25 cellular contexts compared by ENCODE assay signal in genomic region chr7:53531-53930, GRCh38.
DNase-seq lines count a peak whose midpoint lies in the region; ATAC-seq and TF ChIP-seq lines count a peak whose summit lies in the region.
"Had no signal": no experiment of that assay in that cellular context is flagged by ENCODE, and none has a peak within 500 bp of the region (broad histone marks: within the 10 kb centered on the region; RNA-seq: fewer than 3 reads in every experiment).

No MANE protein-coding gene starts in this region.

- no peak overlapping the region for H2BK12ac ChIP-seq in neuronal stem cell (ENCODE audit: low read length)

- TF ChIP-seq CTCF in endodermal cell (conservative IDR thresholded peaks at IDR 0.05), result no peak
- no peak for TF ChIP-seq CTCF in nephron progenitor cell (IDR thresholded peaks at IDR 0.05)

- WGBS in endodermal cell (ENCODE audit: insufficient coverage in 1 of 2, insufficient read length in 1 of 2), 2 experiments, result 89% methylated on average over 1 of the region's 1 CpG; no CpG with 5 or more reads in 1 of the 2 experiments
- WGBS in neuronal stem cell (ENCODE audit: extremely low coverage in 2 of 2, insufficient read length in 2 of 2, insufficient replicate concordance in 1 of 2), 2 donors, result no CpG with 5 or more reads among the region's 1 CpG

- H4K8ac ChIP-seq in neuronal stem cell (ENCODE audit: low read depth, low read length), result no peak overlapping the region

- ATAC-seq in Right ventricle myocardium superior (ENCODE audit: poor library complexity), result no peak
- ATAC-seq: HepG2, K562, Panc1 had no signal

- H3K9me3 Mint-ChIP-seq in endodermal cell (peaks cover 6% of the 10 kb centered on the region), nephron progenitor cell (peaks cover 14% of the 10 kb centered on the region)
- H3K9me3 Mint-ChIP-seq: CD4-positive, CD25-positive, alpha-beta regulatory T cell had no signal

- H3K4me1 ChIP-seq in endodermal cell (ENCODE audit: control insufficient read depth, insufficient read depth, low read length) (no peaks in the 10 kb centered on the region), neuronal stem cell (ENCODE audit: control insufficient read depth in 2 of 2, insufficient read depth in 1 of 2, low read depth in 1 of 2, low read length in 2 of 2) (peaks cover 0 to 2% of the 10 kb centered on the region in 2 donors)

- H3K9ac ChIP-seq in endodermal cell (ENCODE audit: extremely low read depth, low read length, poor library complexity, severe bottlenecking) (no peak overlapping the region), neuronal stem cell (ENCODE audit: low read depth, low read length, poor library complexity) (no peak overlapping the region)
- H3K9ac ChIP-seq: GM23248, SK-N-SH had no signal

- intact Hi-C loops in cardiac septum (cut with DNase I), result no loop called here
- intact Hi-C loops in Right ventricle myocardium superior (cut with DNase I), result no loop called here

- no peak overlapping the region for H2AFZ ChIP-seq in neuronal stem cell (ENCODE audit: low read length)
- H2AFZ ChIP-seq: GM23248 had no signal

- no peak overlapping the region for H2BK15ac ChIP-seq in neuronal stem cell (ENCODE audit: low read length)

- H3K27me3 Mint-ChIP-seq in endodermal cell (ENCODE audit: insufficient read depth), result peaks cover 10% of the 10 kb centered on the region
- H3K27me3 Mint-ChIP-seq in nephron progenitor cell (ENCODE audit: low read depth, poor library complexity), result peaks cover 20% of the 10 kb centered on the region
- H3K27me3 Mint-ChIP-seq: CD4-positive, CD25-positive, alpha-beta regulatory T cell had no signal

- H3K27me3 ChIP-seq in endodermal cell (ENCODE audit: control insufficient read depth, insufficient read depth, low read length, poor library complexity, severe bottlenecking), result no peaks in the 10 kb centered on the region
- peaks cover 0 to 33% (median 2%) of the 10 kb centered on the region in 3 experiments for H3K27me3 ChIP-seq in neuronal stem cell (ENCODE audit: control insufficient read depth in 3 of 3, insufficient read depth in 3 of 3, low read depth in 1 of 3, low read length in 3 of 3)
- H3K27me3 ChIP-seq: MG63 had no signal

- no peak overlapping the region for H4K91ac ChIP-seq in neuronal stem cell (ENCODE audit: low read depth, low read length, poor library complexity)

- peaks cover 14% of the 10 kb centered on the region for H3K4me1 Mint-ChIP-seq in endodermal cell
- peaks cover 9% of the 10 kb centered on the region for H3K4me1 Mint-ChIP-seq in nephron progenitor cell
- H3K4me1 Mint-ChIP-seq: CD4-positive, CD25-positive, alpha-beta regulatory T cell had no signal

- H3K27ac Mint-ChIP-seq in endodermal cell, result no peak overlapping the region
- H3K27ac Mint-ChIP-seq in nephron progenitor cell, result no peak overlapping the region

- H3K27ac ChIP-seq in endodermal cell (ENCODE audit: low read depth, low read length), result no peak overlapping the region
- H3K27ac ChIP-seq in neuronal stem cell (replicated peaks; ENCODE audit: low read length), result no peak overlapping the region
- H3K27ac ChIP-seq: GM23248 had no signal

- DNase-seq in cardiac septum (ENCODE audit: low spot score) (peak; percentile 29), Right ventricle myocardium superior (no peak), endodermal cell (peak; percentile 12), neuronal stem cell (ENCODE audit: low spot score) (no peak), ureter (ENCODE audit: low spot score) (peak; percentile 18), DMS53 (lab: John Stamatoyannopoulos, UW) (no peak), KG1 (lab: John Stamatoyannopoulos, UW) (no peak), nephron progenitor cell (no peak)
- DNase-seq: 8988T; ACHN; CD4-positive, CD25-positive, alpha-beta regulatory T cell; DMS153; GM23248; H7; MG63; NCI-H1105; NCI-H1436 treated with DMSO at 0.1 percent for 48 hours; NCI-H2029; NCI-H446 treated with DMSO at 0.1 percent for 48 hours; NCI-H526 treated with DMSO at 0.1 percent for 48 hours; SK-N-SH; SW 1271 had no signal

- no peak overlapping the region for H3K4me3 Mint-ChIP-seq in endodermal cell
- no peak overlapping the region for H3K4me3 Mint-ChIP-seq in nephron progenitor cell
- H3K4me3 Mint-ChIP-seq: CD4-positive, CD25-positive, alpha-beta regulatory T cell had no signal

- peak overlapping the region; percentile 49 for H3K18ac ChIP-seq in neuronal stem cell (ENCODE audit: low read length)

- no peak overlapping the region for H3K4me2 ChIP-seq in neuronal stem cell (ENCODE audit: insufficient read depth, low read length, poor library complexity, severe bottlenecking)
- H3K4me2 ChIP-seq: SK-N-SH had no signal

- H3K9me3 ChIP-seq in endodermal cell (ENCODE audit: control insufficient read depth, low read length), result no peaks in the 10 kb centered on the region
- H3K9me3 ChIP-seq in neuronal stem cell (replicated peaks in 1 of 2; ENCODE audit: control insufficient read depth in 2 of 2, insufficient read depth in 1 of 2, low read depth in 1 of 2, low read length in 2 of 2), result no peaks in the 10 kb centered on the region
- H3K9me3 ChIP-seq: MG63, SK-N-SH had no signal

- peak overlapping the region; percentile 51 for H2AK5ac ChIP-seq in neuronal stem cell (ENCODE audit: low read depth, low read length)

- H3K36me3 ChIP-seq in endodermal cell (ENCODE audit: control insufficient read depth, insufficient read depth, low read length) (no peaks in the 10 kb centered on the region), neuronal stem cell (replicated peaks in 1 of 2; ENCODE audit: control insufficient read depth in 2 of 2, insufficient read depth in 2 of 2, low read length in 2 of 2) (no peaks in the 10 kb centered on the region)
- H3K36me3 ChIP-seq: MG63 had no signal

- no peak overlapping the region for H2BK120ac ChIP-seq in neuronal stem cell (ENCODE audit: low read depth, low read length)

- H2BK5ac ChIP-seq in neuronal stem cell (ENCODE audit: low read length), result no peak overlapping the region

- no peaks in the 10 kb centered on the region for H3K36me3 Mint-ChIP-seq in endodermal cell (ENCODE audit: low read depth)
- no peaks in the 10 kb centered on the region for H3K36me3 Mint-ChIP-seq in nephron progenitor cell (ENCODE audit: low read depth)
- H3K36me3 Mint-ChIP-seq: CD4-positive, CD25-positive, alpha-beta regulatory T cell had no signal

- H3K4me3 ChIP-seq in endodermal cell (ENCODE audit: low read length) (no peak overlapping the region), neuronal stem cell (ENCODE audit: low read length in 2 of 2) (no peak overlapping the region)
- H3K4me3 ChIP-seq: GM23248, K562, MG63 had no signal

- no peak overlapping the region for H3K14ac ChIP-seq in neuronal stem cell (ENCODE audit: low read length)

- no peaks in the 10 kb centered on the region for H3K79me1 ChIP-seq in neuronal stem cell (ENCODE audit: low read depth, low read length)

- no peak overlapping the region for H3K23ac ChIP-seq in neuronal stem cell (ENCODE audit: low read depth, low read length, poor library complexity)

- no peak overlapping the region for H3K4ac ChIP-seq in neuronal stem cell (ENCODE audit: low read length)

Comparison
In these comparisons a context has a peak if more than half of its experiments do, and no peak if none do; other contexts are left out.
1. DNase-seq: peak in cardiac septum (single experiment), endodermal cell (single experiment) and ureter (single experiment); none in Right ventricle myocardium superior (single experiment), neuronal stem cell (single experiment), DMS53 (single experiment), KG1 (single experiment) and nephron progenitor cell (single experiment).